ENCODE assay signal across 1 cellular context in genomic region chr2:3377612-3378432, GRCh38.
TF ChIP-seq lines count a peak whose summit lies in the region.

TSS of gene EIPR1 (minus strand) at chr2:3377818. CDS start at chr2:3377689, 129 bp downstream.

TF ChIP-seq in K562, 482 proteins besides CTCF, POLR2A, EP300 and RAD21 (continued from another document and continues in another):
- peak; percentile 80 for TF ChIP-seq MGA (IDR thresholded peaks at IDR 0.05)
- no peak for TF ChIP-seq HNRNPUL1 (IDR thresholded peaks at IDR 0.05; ENCODE audit: low read length)
- TF ChIP-seq SIN3B (IDR thresholded peaks at IDR 0.05; ENCODE audit: low read depth) = peak; percentile 89
- peak; percentile 50; the same call in 1 of the 2 replicates for TF ChIP-seq RNF2 (IDR thresholded peaks at IDR 0.05)
- 0 out of 2 replicates have a peak, but pooled peaks have one; percentile 27 for TF ChIP-seq DMBX1 (CRISPR knock-in tag; IDR thresholded peaks at IDR 0.05; ENCODE audit: borderline replicate concordance)
- peak; percentile 65; the same call in 1 of the 2 replicates for TF ChIP-seq TOE1 (IDR thresholded peaks at IDR 0.05; ENCODE audit: borderline replicate concordance)
- TF ChIP-seq TOE1 (CRISPR knock-in tag; IDR thresholded peaks at IDR 0.05; ENCODE audit: borderline replicate concordance, low read depth) = no peak
- no peak for TF ChIP-seq ZNF165 (CRISPR knock-in tag; IDR thresholded peaks at IDR 0.05; ENCODE audit: borderline replicate concordance)
- no peak for TF ChIP-seq ZNF436 (CRISPR knock-in tag; IDR thresholded peaks at IDR 0.05)
- no peak for TF ChIP-seq ZC3H4 (CRISPR knock-in tag; IDR thresholded peaks at IDR 0.05; ENCODE audit: borderline replicate concordance)
- peak; percentile 80 for TF ChIP-seq TBP (optimal IDR thresholded peaks at IDR 0.05; ENCODE audit: low read depth, low read length)
- peak; percentile 61 for TF ChIP-seq PML (IDR thresholded peaks at IDR 0.05; ENCODE audit: low read length)
- peak; percentile 62; the same call in 1 of the 2 replicates for TF ChIP-seq ETS1 (conservative IDR thresholded peaks at IDR 0.05; ENCODE audit: control insufficient read depth, low read depth, low read length)
- 0 out of 2 replicates have a peak, but pooled peaks have one; percentile 49 for TF ChIP-seq ZBTB43 (CRISPR knock-in tag; IDR thresholded peaks at IDR 0.05)
- TF ChIP-seq PHF8 (IDR thresholded peaks at IDR 0.05; ENCODE audit: borderline replicate concordance, low read length) = peak; percentile 91; the same call in 1 of the 2 replicates
- TF ChIP-seq ID3 (CRISPR knock-in tag; IDR thresholded peaks at IDR 0.05) = no peak
- peak; percentile 21; the same call in 1 of the 2 replicates for TF ChIP-seq ID3 (tag; IDR thresholded peaks at IDR 0.05)
- TF ChIP-seq PCBP1 (IDR thresholded peaks at IDR 0.05; ENCODE audit: low read depth, low read length, poor library complexity, severe bottlenecking) = peak; percentile 30
- peak; percentile 75 for TF ChIP-seq CEBPB (tag; IDR thresholded peaks at IDR 0.05)
- TF ChIP-seq PTBP1 (IDR thresholded peaks at IDR 0.05; ENCODE audit: low read depth, low read length) = 0 out of 2 replicates have a peak, but pooled peaks have one; percentile 28
- TF ChIP-seq OTX1 (CRISPR knock-in tag; IDR thresholded peaks at IDR 0.05) = no peak
- peak; percentile 89 for TF ChIP-seq CXXC5 (CRISPR knock-in tag; IDR thresholded peaks at IDR 0.05)
- TF ChIP-seq ZNF518B (CRISPR knock-in tag; IDR thresholded peaks at IDR 0.05) = no peak
- TF ChIP-seq DIDO1 (tag; IDR thresholded peaks at IDR 0.05; ENCODE audit: low read depth) = peak; percentile 55; the same call in 1 of the 2 replicates
- peak; percentile 63; the same call in 1 of the 2 replicates for TF ChIP-seq ZNF511 (CRISPR knock-in tag; IDR thresholded peaks at IDR 0.05)
- TF ChIP-seq HNRNPH1 (optimal IDR thresholded peaks at IDR 0.05; ENCODE audit: low read depth, low read length) = no peak
- TF ChIP-seq LCOR (CRISPR knock-in tag; IDR thresholded peaks at IDR 0.05) = peak; percentile 64
- no peak for TF ChIP-seq MIER1 (IDR thresholded peaks at IDR 0.05; ENCODE audit: low read depth)
- TF ChIP-seq U2AF1 (optimal IDR thresholded peaks at IDR 0.05; ENCODE audit: low read depth, low read length) = peak; percentile 5
- TF ChIP-seq TBL1XR1 (IDR thresholded peaks at IDR 0.05; ENCODE audit: low read length in 2 of 2) = peak in 1 of 2 experiments; percentile 69; a peak in 1 of 4 replicates
- no peak for TF ChIP-seq SIRT6 (IDR thresholded peaks at IDR 0.05; ENCODE audit: low read depth, low read length)
- no peak for TF ChIP-seq E2F4 (CRISPR knock-in tag; IDR thresholded peaks at IDR 0.05; ENCODE audit: low read depth)
- peak; percentile 40; the same call in 1 of the 2 replicates for TF ChIP-seq FOXM1 (IDR thresholded peaks at IDR 0.05; ENCODE audit: low read depth)
- TF ChIP-seq FOXM1 (CRISPR knock-in tag; IDR thresholded peaks at IDR 0.05; ENCODE audit: low read depth) = no peak
- TF ChIP-seq TARDBP (IDR thresholded peaks at IDR 0.05) = no peak
